ENCODE assay signal across 2 cellular contexts in genomic region chr14:102157346-102157745, GRCh38.
TF ChIP-seq lines count a peak whose summit lies in the region.

No MANE protein-coding gene starts in this region.

TF ChIP-seq in K562, 482 proteins besides CTCF, POLR2A, EP300 and RAD21:
- TF ChIP-seq ARID2 (IDR thresholded peaks at IDR 0.05) (no peak), CBX3 (IDR thresholded peaks at IDR 0.05; ENCODE audit: borderline replicate concordance in 1 of 2, low read length in 2 of 2) (no peak), FIP1L1 (IDR thresholded peaks at IDR 0.05; ENCODE audit: low read depth, low read length, poor library complexity, severe bottlenecking) (no peak), ZNF146 (CRISPR knock-in tag; IDR thresholded peaks at IDR 0.05; ENCODE audit: unreplicated experiment) (no peak), SRF (CRISPR knock-in tag; IDR thresholded peaks at IDR 0.05) (no peak), ZFP91 (CRISPR knock-in tag; IDR thresholded peaks at IDR 0.05) (no peak), ZNF318 (IDR thresholded peaks at IDR 0.05; ENCODE audit: borderline replicate concordance in 1 of 2, low read depth in 1 of 2) (no peak), ZNF431 (CRISPR knock-in tag; IDR thresholded peaks at IDR 0.05) (no peak)

TF ChIP-seq in GM12891, 5 proteins besides CTCF, POLR2A, EP300 and RAD21:
- TF ChIP-seq SPI1 (IDR thresholded peaks at IDR 0.05; ENCODE audit: low read depth, low read length) (no peak), POLR2AphosphoS5 (IDR thresholded peaks at IDR 0.05; ENCODE audit: low read depth, low read length) (no peak), PAX5 (IDR thresholded peaks at IDR 0.05; ENCODE audit: insufficient read depth, low read length, severe bottlenecking) (no peak), TAF1 (IDR thresholded peaks at IDR 0.05; ENCODE audit: low read depth, low read length) (no peak), POU2F2 (IDR thresholded peaks at IDR 0.05; ENCODE audit: low read depth, low read length) (no peak)
